ENCODE assay signal across 8 cellular contexts in the genomic region with DNA sequence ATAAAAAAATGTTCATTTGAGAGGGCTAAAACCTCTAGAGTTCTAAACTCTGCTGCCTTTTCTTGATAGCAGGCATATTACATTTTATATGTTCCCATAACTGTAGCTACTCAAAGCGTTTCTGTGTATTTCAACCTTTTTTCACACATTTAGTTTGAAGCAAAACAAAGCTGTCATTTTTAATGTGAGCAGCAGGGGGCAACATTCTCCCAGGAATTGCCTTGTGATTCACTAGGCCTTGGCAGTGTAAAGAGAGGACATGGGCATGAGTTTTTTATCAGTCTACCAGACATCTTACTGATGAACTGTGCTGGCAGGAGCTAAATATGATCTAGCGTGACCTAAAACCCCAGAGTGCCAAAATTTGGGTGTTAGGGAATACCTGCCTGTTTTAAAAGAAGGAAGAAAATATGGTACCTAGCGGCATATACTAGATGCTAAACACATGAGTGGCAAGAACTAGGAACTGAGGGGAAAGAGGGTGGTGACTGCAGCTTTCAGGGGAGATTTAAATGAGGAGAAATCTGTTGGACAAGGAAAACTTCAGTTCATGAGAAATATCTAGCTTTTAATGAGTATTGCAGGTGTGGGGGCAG.
A peak's percentile ranks its signal among the peaks of the same experiment; 100 is the strongest.
DNase-seq lines count a peak whose midpoint lies in the region; ATAC-seq and TF ChIP-seq lines count a peak whose summit lies in the region.

No MANE protein-coding gene starts in this region.

- POLR2A ChIA-PET in BJ (lab: Charles Lee) (no interaction called here), HCT116 (lab: Charles Lee) (no interaction called here)

- no peak overlapping the region for H3K4me2 ChIP-seq in HCT116 (ENCODE audit: low read length)

- no peak overlapping the region for H3K27ac Mint-ChIP-seq in activated CD8-positive, alpha-beta memory T cell treated with anti-CD3 and anti-CD28 coated beads, Interleukin-2, amount 10 ng/mL, durations not matched to agents 7 days and 5 days

- H3K4me1 Mint-ChIP-seq in activated CD8-positive, alpha-beta memory T cell treated with anti-CD3 and anti-CD28 coated beads, Interleukin-2, amount 10 ng/mL, durations not matched to agents 7 days and 5 days: no peaks in the 10 kb centered on the region

- no peaks in the 10 kb centered on the region for H3K4me1 ChIP-seq in HCT116 (ENCODE audit: control insufficient read depth in 1 of 2, insufficient read depth in 2 of 2, low read length in 2 of 2)

- no peaks in the 10 kb centered on the region for H3K36me3 Mint-ChIP-seq in activated CD8-positive, alpha-beta memory T cell treated with anti-CD3 and anti-CD28 coated beads, Interleukin-2, amount 10 ng/mL, durations not matched to agents 7 days and 5 days

- H3K9me3 Mint-ChIP-seq in activated CD8-positive, alpha-beta memory T cell treated with anti-CD3 and anti-CD28 coated beads, Interleukin-2, amount 10 ng/mL, durations not matched to agents 7 days and 5 days (ENCODE audit: low read depth): no peaks in the 10 kb centered on the region

- no peak overlapping the region for H3K27ac ChIP-seq in HCT116 (ENCODE audit: low read depth, low read length)

- CTCF ChIA-PET in BJ (lab: Yijun Ruan, JAX): interaction anchor here (0.7 to 6.8 kb wide), 37 partner anchors 9 to 597 kb away, joined by 3 to 122 read pairs (median 5); a partner anchor contains a TSS
- CTCF ChIA-PET in HCT116 (lab: Charles Lee): interaction anchor here (0.5 to 3.0 kb wide), 19 partner anchors 10 to 602 kb away, joined by 3 to 33 read pairs (median 3); no protein-coding TSS in a partner anchor
- CTCF ChIA-PET in activated CD8-positive, alpha-beta memory T cell treated with anti-CD3 and anti-CD28 coated beads, Interleukin-2, amount 10 ng/mL, durations not matched to agents 7 days and 5 days (lab: Charles Lee): interaction anchor here (0.6 to 6.3 kb wide), 21 partner anchors 9 to 598 kb away, joined by 3 to 82 read pairs (median 4); no protein-coding TSS in a partner anchor

- H3K9me2 ChIP-seq in HCT116 (ENCODE audit: insufficient read depth): no peaks in the 10 kb centered on the region

- TF ChIP-seq CTCF in BJ (IDR thresholded peaks at IDR 0.05; ENCODE audit: insufficient read depth, low read depth, low read length) (peak; percentile 67), HCT116 (IDR thresholded peaks at IDR 0.05 in 2 of 3, conservative IDR thresholded peaks at IDR 0.05 in 1 of 3; ENCODE audit: borderline replicate concordance in 1 of 3, insufficient read depth in 1 of 3, low read depth in 2 of 3, low read length in 2 of 3) (peak; percentile 66 to 89 (median 77)), epithelial cell of esophagus (IDR thresholded peaks at IDR 0.05; ENCODE audit: insufficient read depth, low read depth, low read length, missing control alignments) (peak; percentile 74)

- DNase-seq in BJ (ENCODE audit: low read depth) (peak; percentile 9), HCT116 (ENCODE audit: low read depth, low spot score) (peak; percentile 21), NCI-H774 (lab: John Stamatoyannopoulos, UW) (peak; percentile 19), epithelial cell of esophagus (ENCODE audit: low read depth) (peak; percentile 65), myocyte (ENCODE audit: low read depth) (peak; percentile 75)
- DNase-seq in activated CD8-positive, alpha-beta memory T cell treated with anti-CD3 and anti-CD28 coated beads, Interleukin-2, amount 10 ng/mL, durations not matched to agents 7 days and 5 days: peak; percentile 65
- peak; percentile 48 for DNase-seq in stimulated activated naive CD8-positive, alpha-beta T cell treated with anti-CD3 and anti-CD28 coated beads, Interleukin-15, Interleukin-2, amounts not matched to agents 100 U/mL and 50 U/mL, for 24 hours

- H3K27me3 ChIP-seq in BJ (ENCODE audit: control insufficient read depth, insufficient read depth, low read length) (no peaks in the 10 kb centered on the region), HCT116 (ENCODE audit: insufficient read depth, low read length) (no peaks in the 10 kb centered on the region)

- H3K4me3 ChIP-seq in BJ (ENCODE audit: low read depth, low read length) (no peak overlapping the region), HCT116 (replicated peaks in 1 of 2; ENCODE audit: low read depth in 1 of 2, low read length in 2 of 2) (no peak overlapping the region), epithelial cell of esophagus (ENCODE audit: low read length) (no peak overlapping the region)

- H4K20me1 ChIP-seq in HCT116 (ENCODE audit: insufficient read depth): no peaks in the 10 kb centered on the region

- BruUV-seq in HCT116 (replicated peaks; lab: Mats Ljungman, UMichigan): no TSS peak

- H3K9ac ChIP-seq in HCT116 (ENCODE audit: low read length): no peak overlapping the region

- intact Hi-C loops in HCT116 (cut with micrococcal nuclease): loop anchor here (1.0 kb wide), 3 partner anchors 301 to 594 kb away; no protein-coding TSS in a partner anchor

- no peak for TF ChIP-seq POLR2A in HCT116 (IDR thresholded peaks at IDR 0.05; ENCODE audit: borderline replicate concordance, extremely low read depth, insufficient read depth, insufficient read length)

- TF ChIP-seq RAD21 in HCT116 (IDR thresholded peaks at IDR 0.05; ENCODE audit: low read depth): peak; percentile 85

- H3K9me3 ChIP-seq in HCT116 (ENCODE audit: control insufficient read depth in 1 of 2, insufficient read depth in 1 of 2, low read depth in 1 of 2, low read length in 2 of 2): no peaks in the 10 kb centered on the region

- H2AFZ ChIP-seq in HCT116 (ENCODE audit: low read depth, low read length, poor library complexity, severe bottlenecking): no peak overlapping the region

- RAD21 ChIA-PET in HCT116 (lab: Charles Lee; ENCODE audit: low non-redundant PET in 1 of 2, low total read pairs in 2 of 2, uncharacterized antibody in 2 of 2, unreplicated experiment in 2 of 2): interaction anchor here (0.6 to 1.1 kb wide), 7 partner anchors 64 to 595 kb away, joined by 3 to 4 read pairs (median 3); no protein-coding TSS in a partner anchor

- ATAC-seq in HCT116: peak; percentile 68
- no peak for ATAC-seq in activated CD8-positive, alpha-beta memory T cell treated with anti-CD3 and anti-CD28 coated beads, Interleukin-2, amount 10 ng/mL, durations not matched to agents 7 days and 5 days
- ATAC-seq in stimulated activated naive CD8-positive, alpha-beta T cell treated with anti-CD3 and anti-CD28 coated beads, Interleukin-15, Interleukin-2, amounts not matched to agents 100 U/mL and 50 U/mL, for 24 hours: no peak
- ATAC-seq in GM18498 (IDR thresholded peaks at IDR 0.05; ENCODE audit: unreplicated experiment): no peak

- no peak overlapping the region for H3K4me3 Mint-ChIP-seq in activated CD8-positive, alpha-beta memory T cell treated with anti-CD3 and anti-CD28 coated beads, Interleukin-2, amount 10 ng/mL, durations not matched to agents 7 days and 5 days

- H3K36me3 ChIP-seq in BJ (ENCODE audit: control insufficient read depth, insufficient read depth, low read length) (no peaks in the 10 kb centered on the region), HCT116 (ENCODE audit: control insufficient read depth in 1 of 2, insufficient read depth in 2 of 2, low read length in 2 of 2) (no peaks in the 10 kb centered on the region)

- H3K27me3 Mint-ChIP-seq in activated CD8-positive, alpha-beta memory T cell treated with anti-CD3 and anti-CD28 coated beads, Interleukin-2, amount 10 ng/mL, durations not matched to agents 7 days and 5 days: no peaks in the 10 kb centered on the region

- no peaks in the 10 kb centered on the region for H3K79me2 ChIP-seq in HCT116 (ENCODE audit: insufficient read depth, low read length)

TF ChIP-seq in HCT116, 20 proteins besides CTCF, POLR2A, EP300 and RAD21 (continues in another document):
- TF ChIP-seq FOSL1 (IDR thresholded peaks at IDR 0.05; ENCODE audit: low read depth) (no peak), ZNF274 (IDR thresholded peaks at IDR 0.05; ENCODE audit: low read depth, low read length) (no peak), CEBPB (IDR thresholded peaks at IDR 0.05; ENCODE audit: low read depth) (no peak), TCF7L2 (IDR thresholded peaks at IDR 0.05; ENCODE audit: borderline replicate concordance, extremely low read depth, insufficient read depth, insufficient read length) (no peak), POLR2AphosphoS5 (IDR thresholded peaks at IDR 0.05; ENCODE audit: low read depth, low read length) (no peak), CBX3 (IDR thresholded peaks at IDR 0.05; ENCODE audit: low read depth) (no peak), SIN3A (IDR thresholded peaks at IDR 0.05; ENCODE audit: low read depth) (no peak), SRF (IDR thresholded peaks at IDR 0.05; ENCODE audit: low read depth) (no peak), ELF1 (IDR thresholded peaks at IDR 0.05; ENCODE audit: borderline replicate concordance, low read depth) (no peak), ZFX (IDR thresholded peaks at IDR 0.05) (no peak), YY1 (IDR thresholded peaks at IDR 0.05; ENCODE audit: extremely low read depth, insufficient replicate concordance, low read depth, low read length) (no peak), SP1 (IDR thresholded peaks at IDR 0.05; ENCODE audit: low read depth) (no peak), JUND (IDR thresholded peaks at IDR 0.05) (no peak), EGR1 (IDR thresholded peaks at IDR 0.05; ENCODE audit: low read depth) (no peak), EZH2 (IDR thresholded peaks at IDR 0.05) (no peak)
- TF ChIP-seq, protein P1, sequence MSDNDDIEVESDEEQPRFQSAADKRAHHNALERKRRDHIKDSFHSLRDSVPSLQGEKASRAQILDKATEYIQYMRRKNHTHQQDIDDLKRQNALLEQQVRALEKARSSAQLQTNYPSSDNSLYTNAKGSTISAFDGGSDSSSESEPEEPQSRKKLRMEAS (IDR thresholded peaks at IDR 0.05): no peak

Comparison
In these comparisons a context has a peak if more than half of its experiments do, and no peak if none do; other contexts are left out.
1. DNase-seq: peak in every context shown above with its lines; median percentile 75 in myocyte; 65 in activated CD8-positive, alpha-beta memory T cell treated with anti-CD3 and anti-CD28 coated beads, Interleukin-2, amount 10 ng/mL, durations not matched to agents 7 days and 5 days; 65 in epithelial cell of esophagus; 48 in stimulated activated naive CD8-positive, alpha-beta T cell treated with anti-CD3 and anti-CD28 coated beads, Interleukin-15, Interleukin-2, amounts not matched to agents 100 U/mL and 50 U/mL, for 24 hours; 21 in HCT116; 19 in NCI-H774; 9 in BJ.